8 cellular contexts compared by ENCODE assay signal in the genomic region with DNA sequence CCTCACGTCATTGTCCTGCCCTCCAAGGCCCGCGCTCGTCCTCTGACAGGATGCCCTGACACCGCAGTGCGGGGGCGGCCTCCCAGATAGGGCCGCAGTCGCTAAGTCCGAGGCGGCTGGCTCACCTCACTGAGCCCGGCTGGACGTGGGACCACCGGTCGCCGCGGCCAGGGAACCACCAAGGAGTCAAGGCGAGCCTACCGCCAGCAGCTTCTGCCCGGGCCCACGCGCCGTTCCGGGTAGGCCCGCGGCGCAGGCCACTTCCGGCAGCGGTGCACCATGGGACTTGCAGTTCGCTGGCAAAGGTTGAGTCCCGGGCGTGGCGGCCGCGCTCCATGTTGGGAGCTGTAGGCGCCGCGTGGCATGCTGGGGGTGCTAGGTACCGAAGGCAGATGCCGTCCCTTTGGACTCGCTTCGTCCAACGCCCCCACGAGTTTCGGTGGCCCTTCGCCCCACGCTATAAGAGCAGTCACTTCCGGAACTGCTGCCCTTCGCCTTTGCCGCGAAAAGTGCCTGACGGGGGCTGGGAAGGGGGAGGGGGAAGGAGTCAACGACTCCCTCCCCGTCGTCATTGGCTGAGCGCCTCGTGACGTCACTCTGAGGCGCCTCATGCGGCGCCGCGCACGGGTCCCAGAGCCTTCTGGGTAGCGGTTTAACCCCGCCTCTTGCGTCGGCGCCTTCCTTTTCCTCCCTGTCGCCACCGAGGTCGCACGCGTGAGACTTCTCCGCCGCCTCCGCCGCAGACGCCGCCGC. TPM values are rescaled to one million over a fixed set of nuclear protein-coding genes. Genes with fewer than 3 reads are reported as not detected.
A peak's percentile ranks its signal among the peaks of the same experiment; 100 is the strongest.
DNase-seq lines count a peak whose midpoint lies in the region; ATAC-seq, FAIRE-seq and TF ChIP-seq lines count a peak whose summit lies in the region.

A gene (plus strand): TSS at position 681 of the 753 bp plus-strand sequence. CDS start 268 bp downstream, outside the sequence.

- peak; percentile 98 for DNase-seq in A673 (ENCODE audit: low spot score)
- DNase-seq in NCI-H2196 treated with DMSO at 0.1 percent for 48 hours (lab: John Stamatoyannopoulos, UW; ENCODE audit: unreplicated experiment), result peak; percentile 92
- peak; percentile 98 for DNase-seq in breast epithelium (ENCODE audit: low spot score in 2 of 2)
- peak; percentile 93 for DNase-seq in iPS-NIHi11 (ENCODE audit: low spot score)
- peak; percentile 98 for DNase-seq in small intestine

- H3K27me3 ChIP-seq in A673 (replicated peaks; ENCODE audit: insufficient read depth, low read depth, low read length, poor library complexity), result no peaks in the 10 kb centered on the region
- H3K27me3 ChIP-seq in breast epithelium, result no peaks in the 10 kb centered on the region
- no peaks in the 10 kb centered on the region for H3K27me3 ChIP-seq in small intestine (ENCODE audit: control insufficient read depth in 2 of 2, insufficient read depth in 2 of 2, low read length in 2 of 2)

- H3K9me3 ChIP-seq in A673 (ENCODE audit: low read depth, low read length, poor library complexity, severe bottlenecking) (no peaks in the 10 kb centered on the region), breast epithelium (no peaks in the 10 kb centered on the region), small intestine (ENCODE audit: control insufficient read depth, low read depth) (no peaks in the 10 kb centered on the region)

- no TSS peak for BruUV-seq in A673 (replicated peaks; lab: Mats Ljungman, UMichigan)

- ATAC-seq in GM18870 (IDR thresholded peaks at IDR 0.05; ENCODE audit: unreplicated experiment) (peak; percentile 57), HG03135 (IDR thresholded peaks at IDR 0.05; ENCODE audit: unreplicated experiment) (peak; percentile 62)

- H3K27ac ChIP-seq in A673 (ENCODE audit: low read depth, low read length, poor library complexity, severe bottlenecking) (peak within 1 kb of the TSS; percentile 99), VCaP (peak within 1 kb of the TSS; percentile 94), breast epithelium (peak within 1 kb of the TSS; percentile 97 to 99), small intestine (ENCODE audit: low read depth in 1 of 2, low read length in 1 of 2) (peak within 1 kb of the TSS; percentile 96 to 99)

- H3K4me1 ChIP-seq in A673 (ENCODE audit: insufficient read depth, low read length, poor library complexity, severe bottlenecking) (peaks cover 11% of the 10 kb centered on the region), breast epithelium (peaks cover 0 to 15% of the 10 kb centered on the region in 2 donors), small intestine (ENCODE audit: control insufficient read depth in 2 of 2, insufficient read depth in 1 of 2, low read depth in 1 of 2, low read length in 1 of 2) (peaks cover 0 to 3% of the 10 kb centered on the region in 2 donors)

- peak; percentile 95 for TF ChIP-seq POLR2A in breast epithelium (IDR thresholded peaks at IDR 0.05)

- intact Hi-C loops in A673 (cut with micrococcal nuclease; ENCODE audit: unreplicated experiment), result no loop called here
- intact Hi-C loops in breast epithelium (cut with DNase I; ENCODE audit: low total_unique reads), result no loop called here

- CTCF ChIA-PET in A673 (lab: Charles Lee), result interaction anchor here (0.5 kb wide), 1 partner anchor 20 kb away, joined by 5 read pairs; a partner anchor contains a TSS

- peak within 1 kb of the TSS; percentile 95 for H3K4me3 ChIP-seq in A673 (ENCODE audit: low read depth, low read length, poor library complexity, severe bottlenecking)
- H3K4me3 ChIP-seq in breast epithelium, result peak within 1 kb of the TSS; percentile 72 to 98 (median 96)
- peak within 1 kb of the TSS; percentile 74 to 86 for H3K4me3 ChIP-seq in small intestine (ENCODE audit: low read depth in 1 of 2, low read length in 2 of 2)

- H3K36me3 ChIP-seq in A673 (ENCODE audit: insufficient read depth, low read length, poor library complexity, severe bottlenecking), result peaks cover 29% of the 10 kb centered on the region
- H3K36me3 ChIP-seq in breast epithelium, result no peaks in the 10 kb centered on the region
- H3K36me3 ChIP-seq in small intestine (ENCODE audit: control insufficient read depth in 2 of 2, insufficient read depth in 2 of 2, low read length in 2 of 2), result peaks cover 13 to 18% of the 10 kb centered on the region in 2 donors

- POLR2A ChIA-PET in A673 (lab: Charles Lee; ENCODE audit: low non-redundant PET), result interaction anchor here (0.8 kb wide), 1 partner anchor 10 kb away, joined by 8 read pairs; a partner anchor contains a TSS

- TF ChIP-seq CTCF in A673 (conservative IDR thresholded peaks at IDR 0.05; ENCODE audit: low read depth, low read length), result no peak
- TF ChIP-seq CTCF in VCaP (conservative IDR thresholded peaks at IDR 0.05), result no peak
- TF ChIP-seq CTCF in breast epithelium (IDR thresholded peaks at IDR 0.05), result peak in 2 of 3 donors; percentile 1 to 23

- no peak for FAIRE-seq in small intestine (lab: Jason Lieb, UNC)

- WGBS in small intestine, 3 donors, result 0% methylated on average over 56 to 81 of the region's 81 CpGs

RNA-seq across cellular contexts. Expression of the gene that starts here (rescaled TPM):
- 1,325 and 1,354 TPM in 2 replicates for total RNA-seq in A673 (2021)
- 1,000 to 10,000 TPM in 2 of 3 donors, 100 to 1,000 TPM in 1; 583 to 1,665 (median 1,093) TPM for total RNA-seq in breast epithelium
- 1,000 to 10,000 TPM; 1,144 to 2,714 (median 1,384) TPM for polyA plus RNA-seq in small intestine

Comparison
In these comparisons a context has a peak if more than half of its experiments do, and no peak if none do; other contexts are left out.
1. Peak in every context shown above with its lines: DNase-seq, ATAC-seq, H3K4me3 ChIP-seq and H3K27ac ChIP-seq.
2. CTCF ChIP-seq: peak in breast epithelium (2 of 3); none in A673 (single experiment) and VCaP (single experiment).